In genomic region chr2:225640550-225640949, GRCh38 we compare ENCODE assay signal across 6 cellular contexts.
"Had no signal": no experiment of that assay in that cellular context is flagged by ENCODE, and none has a peak within 500 bp of the region (broad histone marks: within the 10 kb centered on the region; RNA-seq: fewer than 3 reads in every experiment).

No MANE protein-coding gene starts in this region.

- DNase-seq: Karpas-422, KBM-7, KG1 had no signal

- FAIRE-seq: HTR-8/SVneo had no signal

- H3K9ac ChIP-seq: KMS-11 had no signal

- H3K4me2 ChIP-seq: KMS-11 had no signal

- H3K27ac ChIP-seq: HL-60, KMS-11 had no signal
